In genomic region chr3:134331811-134332199, GRCh38 we compare ENCODE assay signal across 14 cellular contexts. TPM values are rescaled to one million over a fixed set of nuclear protein-coding genes. Genes with fewer than 3 reads are reported as not detected.
A peak's percentile ranks its signal among the peaks of the same experiment; 100 is the strongest.
DNase-seq lines count a peak whose midpoint lies in the region; ATAC-seq and TF ChIP-seq lines count a peak whose summit lies in the region.
"Had no signal": no experiment of that assay in that cellular context is flagged by ENCODE, and none has a peak within 500 bp of the region (broad histone marks: within the 10 kb centered on the region; RNA-seq: fewer than 3 reads in every experiment).

No MANE protein-coding gene starts in this region.

- no peak for ATAC-seq in stimulated activated memory B cell treated with anti-CD40 and anti-IgM and Interleukin-4, amounts not matched to agents 10 μg/mL and 1 μg/mL and 100 μg/mL, for 72 hours
- ATAC-seq: CD8-positive, alpha-beta T cell; stimulated activated effector memory CD8-positive, alpha-beta T cell treated with anti-CD3 and anti-CD28 coated beads, Interleukin-12 subunit alpha, Interleukin-12 subunit beta, amount 100 ng/mL, for 72 hours had no signal

- H3K27ac Mint-ChIP-seq in stimulated activated memory B cell treated with anti-CD40 and anti-IgM and Interleukin-4, amounts not matched to agents 10 μg/mL and 1 μg/mL and 100 μg/mL, for 72 hours: no peak overlapping the region
- H3K27ac Mint-ChIP-seq: CD8-positive, alpha-beta T cell; stimulated activated effector memory CD8-positive, alpha-beta T cell treated with anti-CD3 and anti-CD28 coated beads, Interleukin-12 subunit alpha, Interleukin-12 subunit beta, amount 100 ng/mL, for 72 hours had no signal

- H3K4me3 Mint-ChIP-seq in stimulated activated memory B cell treated with anti-CD40 and anti-IgM and Interleukin-4, amounts not matched to agents 10 μg/mL and 1 μg/mL and 100 μg/mL, for 72 hours: no peak overlapping the region
- H3K4me3 Mint-ChIP-seq: CD8-positive, alpha-beta T cell; stimulated activated effector memory CD8-positive, alpha-beta T cell treated with anti-CD3 and anti-CD28 coated beads, Interleukin-12 subunit alpha, Interleukin-12 subunit beta, amount 100 ng/mL, for 72 hours had no signal

- peak overlapping the region; percentile 14; the same call in 1 of the 2 replicates for H3K4me3 ChIP-seq in HUES6 (ENCODE audit: low read depth, low read length)
- no peak overlapping the region for H3K4me3 ChIP-seq in choroid plexus epithelial cell (ENCODE audit: low read depth, low read length)
- peak overlapping the region in 1 of 2 donors; percentile 21 for H3K4me3 ChIP-seq in muscle layer of colon (ENCODE audit: low read depth in 1 of 2, low read length in 2 of 2)
- H3K4me3 ChIP-seq in thyroid gland (replicated peaks in 1 of 3): no peak overlapping the region
- H3K4me3 ChIP-seq: dorsolateral prefrontal cortex had no signal

- H3K27me3 ChIP-seq in HUES6 (ENCODE audit: control insufficient read depth, insufficient read depth, low read length) (no peaks in the 10 kb centered on the region), muscle layer of colon (ENCODE audit: control insufficient read depth in 1 of 2, insufficient read depth in 2 of 2, low read length in 2 of 2) (no peaks in the 10 kb centered on the region), thyroid gland (no peaks in the 10 kb centered on the region)
- H3K27me3 ChIP-seq: dorsolateral prefrontal cortex had no signal

- peak overlapping the region; percentile 28; the same call in 1 of the 2 replicates for H3K27ac ChIP-seq in HUES6 (ENCODE audit: low read depth, low read length)
- H3K27ac ChIP-seq in muscle layer of colon (ENCODE audit: low read depth, low read length): peak overlapping the region; percentile 59
- peak overlapping the region; percentile 6 to 69 (median 42) for H3K27ac ChIP-seq in thyroid gland

- no peaks in the 10 kb centered on the region for H3K9me3 ChIP-seq in HUES6 (ENCODE audit: control insufficient read depth, insufficient read depth, low read depth, low read length)
- no peaks in the 10 kb centered on the region for H3K9me3 ChIP-seq in muscle layer of colon (ENCODE audit: low read length)
- no peaks in the 10 kb centered on the region for H3K9me3 ChIP-seq in thyroid gland

- peaks cover 38% of the 10 kb centered on the region for H3K27me3 Mint-ChIP-seq in stimulated activated memory B cell treated with anti-CD40 and anti-IgM and Interleukin-4, amounts not matched to agents 10 μg/mL and 1 μg/mL and 100 μg/mL, for 72 hours

- H3K36me3 Mint-ChIP-seq in stimulated activated memory B cell treated with anti-CD40 and anti-IgM and Interleukin-4, amounts not matched to agents 10 μg/mL and 1 μg/mL and 100 μg/mL, for 72 hours: no peaks in the 10 kb centered on the region
- H3K36me3 Mint-ChIP-seq: CD8-positive, alpha-beta T cell; stimulated activated effector memory CD8-positive, alpha-beta T cell treated with anti-CD3 and anti-CD28 coated beads, Interleukin-12 subunit alpha, Interleukin-12 subunit beta, amount 100 ng/mL, for 72 hours had no signal

- intact Hi-C loops in thyroid gland (cut with DNase I): no loop called here

- no peak for TF ChIP-seq POLR2A in thyroid gland (IDR thresholded peaks at IDR 0.05)

- H3K9ac ChIP-seq in HUES6 (ENCODE audit: low read length) (no peak overlapping the region), muscle layer of colon (ENCODE audit: low read length) (no peak overlapping the region)

- H3K36me3 ChIP-seq in HUES6 (ENCODE audit: control insufficient read depth, insufficient read depth, low read length) (no peaks in the 10 kb centered on the region), muscle layer of colon (ENCODE audit: insufficient read depth, low read length) (no peaks in the 10 kb centered on the region), thyroid gland (no peaks in the 10 kb centered on the region)

- H3K4me1 Mint-ChIP-seq in stimulated activated memory B cell treated with anti-CD40 and anti-IgM and Interleukin-4, amounts not matched to agents 10 μg/mL and 1 μg/mL and 100 μg/mL, for 72 hours: no peaks in the 10 kb centered on the region
- H3K4me1 Mint-ChIP-seq: stimulated activated effector memory CD8-positive, alpha-beta T cell treated with anti-CD3 and anti-CD28 coated beads, Interleukin-12 subunit alpha, Interleukin-12 subunit beta, amount 100 ng/mL, for 72 hours had no signal

- 53% methylated on average over 5 of the region's 5 CpGs for WGBS in thyroid gland, 2 donors

- DNase-seq in choroid plexus epithelial cell (ENCODE audit: low read depth): peak; percentile 25
- DNase-seq in thyroid gland: no peak
- no peak for DNase-seq in activated CD8-positive, alpha-beta memory T cell treated with anti-CD3 and anti-CD28 coated beads for 24 hours
- DNase-seq in NCI-H345 (lab: John Stamatoyannopoulos, UW): no peak
- DNase-seq in T-helper 2 cell: no peak
- DNase-seq: CD8-positive, alpha-beta T cell; NCI-H1417 treated with DMSO at 0.1 percent for 48 hours; occipital lobe; SHP77 had no signal

- no peak for TF ChIP-seq CTCF in choroid plexus epithelial cell (conservative IDR thresholded peaks at IDR 0.05; ENCODE audit: low read depth, low read length)
- TF ChIP-seq CTCF in thyroid gland (IDR thresholded peaks at IDR 0.05): no peak

- no peaks in the 10 kb centered on the region for H3K9me3 Mint-ChIP-seq in stimulated activated memory B cell treated with anti-CD40 and anti-IgM and Interleukin-4, amounts not matched to agents 10 μg/mL and 1 μg/mL and 100 μg/mL, for 72 hours
- H3K9me3 Mint-ChIP-seq: CD8-positive, alpha-beta T cell; stimulated activated effector memory CD8-positive, alpha-beta T cell treated with anti-CD3 and anti-CD28 coated beads, Interleukin-12 subunit alpha, Interleukin-12 subunit beta, amount 100 ng/mL, for 72 hours had no signal

- H3K4me1 ChIP-seq in HUES6 (ENCODE audit: control insufficient read depth, insufficient read depth, low read length) (peaks cover 78% of the 10 kb centered on the region), muscle layer of colon (ENCODE audit: insufficient read depth, low read length) (peaks cover 64% of the 10 kb centered on the region), thyroid gland (peaks cover 30 to 51% of the 10 kb centered on the region in 2 donors)

RNA-seq across cellular contexts. Expression of gene AMOTL2, which starts 42.4 kb away (rescaled TPM):
- total RNA-seq in thyroid gland: 100 to 1,000 TPM in 3 of 4 donors, 10 to 100 TPM in 1; 76.0 to 149 (median 117) TPM
- total RNA-seq: CD8-positive, alpha-beta T cell had no signal
